Comparison of ENCODE assay signal across 12 cellular contexts in the genomic region with DNA sequence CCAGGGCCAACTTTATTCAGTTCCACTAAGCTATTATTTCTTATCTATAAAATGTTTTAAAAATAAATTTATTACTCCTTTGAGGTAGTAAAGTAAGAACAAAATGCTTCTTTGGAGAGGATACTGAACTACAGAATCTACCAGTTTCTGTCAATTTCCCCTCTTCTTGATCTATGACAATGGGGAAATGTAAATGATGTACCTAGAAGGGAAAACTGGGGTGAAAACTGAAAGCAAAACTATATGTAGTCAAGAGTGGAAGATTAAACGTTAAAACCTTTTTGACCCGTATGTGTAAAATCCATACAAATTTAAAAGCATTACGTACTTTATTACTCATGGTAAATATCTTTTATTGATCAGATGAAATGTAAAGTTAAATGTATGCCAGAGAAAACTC.
DNase-seq lines count a peak whose midpoint lies in the region; ATAC-seq and TF ChIP-seq lines count a peak whose summit lies in the region.
"Had no signal": no experiment of that assay in that cellular context is flagged by ENCODE, and none has a peak within 500 bp of the region (broad histone marks: within the 10 kb centered on the region; RNA-seq: fewer than 3 reads in every experiment).

No MANE protein-coding gene starts in this region.

- peak; percentile 100 for ATAC-seq in GM18508 (IDR thresholded peaks at IDR 0.05; ENCODE audit: insufficient read depth, unreplicated experiment)
- peak; percentile 71 for ATAC-seq in GM19452 (IDR thresholded peaks at IDR 0.05; ENCODE audit: unreplicated experiment)
- peak; percentile 99 for ATAC-seq in HG02943 (IDR thresholded peaks at IDR 0.05; ENCODE audit: low read depth, unreplicated experiment)
- ATAC-seq: natural killer cell treated with Interleukin-12 subunit alpha and Interleukin-12 subunit beta and Interleukin-15 and Interleukin-18, amount 100 ng/mL, for 72 hours had no signal

- no peak overlapping the region for H3K9ac ChIP-seq in MM.1S (ENCODE audit: low read length)

- H4K20me1 ChIP-seq in MM.1S (ENCODE audit: insufficient read depth, low read length) = no peaks in the 10 kb centered on the region

- H3K4me1 ChIP-seq in MM.1S (ENCODE audit: low read length) = no peaks in the 10 kb centered on the region
- H3K4me1 ChIP-seq: breast epithelium, esophagus squamous epithelium had no signal

- no peak overlapping the region for H2AFZ ChIP-seq in MM.1S (ENCODE audit: low read length)

- no peaks in the 10 kb centered on the region for H3K9me2 ChIP-seq in MM.1S (replicated peaks; ENCODE audit: insufficient read depth, low read length)

- H3K27me3 ChIP-seq in MM.1S (replicated peaks; ENCODE audit: insufficient read depth, low read length) = no peaks in the 10 kb centered on the region
- H3K27me3 ChIP-seq: breast epithelium, esophagus squamous epithelium had no signal

- H3K4me2 ChIP-seq in MM.1S (ENCODE audit: low read depth, low read length) = no peak overlapping the region

- H3K27ac ChIP-seq in MM.1S (ENCODE audit: low read length) = no peak overlapping the region
- H3K27ac ChIP-seq: breast epithelium, esophagus squamous epithelium had no signal

- TF ChIP-seq CTCF in MM.1S (IDR thresholded peaks at IDR 0.05; ENCODE audit: low read length) = no peak

- H3K4me3 ChIP-seq in MM.1S (ENCODE audit: low read length) = peak overlapping the region; percentile 24; the same call in 1 of the 2 replicates
- H3K4me3 ChIP-seq: breast epithelium, esophagus squamous epithelium had no signal

- no peaks in the 10 kb centered on the region for H3F3A ChIP-seq in MM.1S (ENCODE audit: insufficient read depth, low read length)

- no peaks in the 10 kb centered on the region for H3K36me3 ChIP-seq in MM.1S (replicated peaks; ENCODE audit: insufficient read depth, low read length)
- H3K36me3 ChIP-seq: breast epithelium, esophagus squamous epithelium had no signal

- no peaks in the 10 kb centered on the region for H3K79me2 ChIP-seq in MM.1S (ENCODE audit: low read length)

- H3K9me3 ChIP-seq in MM.1S (replicated peaks; ENCODE audit: insufficient read depth, low read length) = no peaks in the 10 kb centered on the region
- H3K9me3 ChIP-seq: breast epithelium, esophagus squamous epithelium had no signal

- DNase-seq in MM.1S (peak; percentile 45), NCI-H1930 (lab: John Stamatoyannopoulos, UW) (no peak), GF-D8 (lab: John Stamatoyannopoulos, UW) (no peak)
- DNase-seq in activated T-cell treated with anti-CD3 and anti-CD28 coated beads, Interleukin-2, amount 50 U/mL, for 1 hour = no peak
- DNase-seq in stimulated activated CD4-positive, alpha-beta T cell treated with anti-CD3 and anti-CD28 coated beads, Interleukin-4, amount 100 ng/mL, for 1 hour = no peak
- DNase-seq: esophagus squamous epithelium, NCI-H526 had no signal
